Comparison of ENCODE assay signal across 8 cellular contexts in genomic region chr10:102113956-102114857, GRCh38. TPM values are rescaled to one million over a fixed set of nuclear protein-coding genes. Genes with fewer than 3 reads are reported as not detected.
A peak's percentile ranks its signal among the peaks of the same experiment; 100 is the strongest.
DNase-seq lines count a peak whose midpoint lies in the region; ATAC-seq, FAIRE-seq and TF ChIP-seq lines count a peak whose summit lies in the region.

No MANE protein-coding gene starts in this region.

- H3K4me1 ChIP-seq in Loucy (ENCODE audit: insufficient read depth, low read length, poor library complexity, severe bottlenecking) (peaks cover 56% of the 10 kb centered on the region), keratinocyte (ENCODE audit: control insufficient read depth, extremely low read depth, insufficient read depth, low read length) (peaks cover 60% of the 10 kb centered on the region)

- TF ChIP-seq CTCF in CD14-positive monocyte (IDR thresholded peaks at IDR 0.05) (no peak), Loucy (conservative IDR thresholded peaks at IDR 0.05; ENCODE audit: low read length) (no peak), keratinocyte (optimal IDR thresholded peaks at IDR 0.05 in 1 of 3, IDR thresholded peaks at IDR 0.05 in 1 of 3, conservative IDR thresholded peaks at IDR 0.05 in 1 of 3; ENCODE audit: extremely low read depth in 1 of 3, insufficient read depth in 2 of 3, low read length in 3 of 3) (no peak)

- H3K27me3 ChIP-seq in Loucy (ENCODE audit: insufficient read depth, low read length, poor library complexity, severe bottlenecking) (no peaks in the 10 kb centered on the region), keratinocyte (ENCODE audit: control insufficient read depth, extremely low read depth, insufficient read depth, low read length) (no peaks in the 10 kb centered on the region)

- peaks cover 26 to 29% of the 10 kb centered on the region in 2 donors for H3K36me3 Mint-ChIP-seq in CD14-positive monocyte
- peaks cover 28% of the 10 kb centered on the region for H3K36me3 Mint-ChIP-seq in stimulated activated memory B cell treated with anti-CD40 and anti-IgM and Interleukin-4, amounts not matched to agents 10 μg/mL and 1 μg/mL and 100 μg/mL, for 72 hours

- peaks cover 24% of the 10 kb centered on the region; the same call in 1 of the 2 replicates for H3K36me3 ChIP-seq in Loucy (ENCODE audit: insufficient read depth, low read length)
- H3K36me3 ChIP-seq in keratinocyte (ENCODE audit: control insufficient read depth in 2 of 2, extremely low read depth in 1 of 2, insufficient read depth in 2 of 2, low read length in 2 of 2), result peaks cover 20 to 27% of the 10 kb centered on the region in 2 experiments

- peaks cover 70% of the 10 kb centered on the region for H4K20me1 ChIP-seq in Loucy (ENCODE audit: insufficient read depth, low read length, poor library complexity, severe bottlenecking)
- H4K20me1 ChIP-seq in keratinocyte (ENCODE audit: control insufficient read depth, extremely low read depth, insufficient read depth, low read length), result peaks cover 3% of the 10 kb centered on the region

- H3K4me3 Mint-ChIP-seq in CD14-positive monocyte, result peak overlapping the region; percentile 86 to 98
- peak overlapping the region; percentile 81 for H3K4me3 Mint-ChIP-seq in stimulated activated memory B cell treated with anti-CD40 and anti-IgM and Interleukin-4, amounts not matched to agents 10 μg/mL and 1 μg/mL and 100 μg/mL, for 72 hours

- intact Hi-C loops in CD14-positive monocyte (cut with micrococcal nuclease), result no loop called here

- H3K4me1 Mint-ChIP-seq in CD14-positive monocyte, result peaks cover 58% of the 10 kb centered on the region
- H3K4me1 Mint-ChIP-seq in stimulated activated memory B cell treated with anti-CD40 and anti-IgM and Interleukin-4, amounts not matched to agents 10 μg/mL and 1 μg/mL and 100 μg/mL, for 72 hours, result peaks cover 59% of the 10 kb centered on the region

- no peaks in the 10 kb centered on the region for H3K27me3 Mint-ChIP-seq in CD14-positive monocyte (ENCODE audit: low read depth in 3 of 3)
- no peaks in the 10 kb centered on the region for H3K27me3 Mint-ChIP-seq in stimulated activated memory B cell treated with anti-CD40 and anti-IgM and Interleukin-4, amounts not matched to agents 10 μg/mL and 1 μg/mL and 100 μg/mL, for 72 hours

- peaks cover 6% of the 10 kb centered on the region for H3K9me1 ChIP-seq in keratinocyte (ENCODE audit: control insufficient read depth, extremely low read depth, insufficient read depth, low read length)

- H3K9me3 ChIP-seq in Loucy (ENCODE audit: insufficient read depth, low read depth, low read length) (no peaks in the 10 kb centered on the region), keratinocyte (ENCODE audit: control insufficient read depth, low read depth, low read length) (no peaks in the 10 kb centered on the region)

- peak overlapping the region; percentile 94 for H3K9ac ChIP-seq in Loucy (ENCODE audit: low read depth, low read length, poor library complexity, severe bottlenecking)
- H3K9ac ChIP-seq in keratinocyte (ENCODE audit: control insufficient read depth, extremely low read depth, insufficient read depth, low read length), result peak overlapping the region; percentile 93

- dilution Hi-C loops in keratinocyte (cut with MboI; ENCODE audit: extremely low pct_ligation_motif_present, low sequenced_read_pairs), result no loop called here

- FAIRE-seq in keratinocyte (lab: Jason Lieb, UNC), result no peak

- H2AFZ ChIP-seq in Loucy (ENCODE audit: low read length) (no peak overlapping the region), keratinocyte (ENCODE audit: control insufficient read depth, low read length) (no peak overlapping the region)

- H3K9me2 ChIP-seq in Loucy (replicated peaks; ENCODE audit: low read depth, low read length), result no peaks in the 10 kb centered on the region

- peak overlapping the region in 4 of 7 donors; percentile 80 to 92 (median 85) for H3K27ac Mint-ChIP-seq in CD14-positive monocyte
- H3K27ac Mint-ChIP-seq in stimulated activated memory B cell treated with anti-CD40 and anti-IgM and Interleukin-4, amounts not matched to agents 10 μg/mL and 1 μg/mL and 100 μg/mL, for 72 hours, result peak overlapping the region; percentile 81

- H3K4me3 ChIP-seq in Loucy (ENCODE audit: low read length, poor library complexity, severe bottlenecking) (peak overlapping the region; percentile 76), keratinocyte (ENCODE audit: control insufficient read depth in 2 of 3, extremely low read depth in 1 of 3, insufficient read depth in 2 of 3, low read depth in 1 of 3, low read length in 3 of 3) (peak overlapping the region; percentile 77 to 85 (median 82))

- peak overlapping the region; percentile 95 for H3K27ac ChIP-seq in keratinocyte (ENCODE audit: control insufficient read depth, insufficient read depth, low read length)

- DNase-seq in CD14-positive monocyte (ENCODE audit: low spot score), result no peak
- peak; percentile 55 for DNase-seq in astrocyte of the hippocampus (ENCODE audit: low read depth, low spot score)
- no peak for DNase-seq in keratinocyte (ENCODE audit: low read depth, low spot score)
- DNase-seq in NCI-H2029 (lab: John Stamatoyannopoulos, UW), result no peak

- peak overlapping the region; percentile 87 for H3K4me2 ChIP-seq in Loucy (ENCODE audit: low read depth, low read length, poor library complexity, severe bottlenecking)
- H3K4me2 ChIP-seq in keratinocyte (ENCODE audit: control insufficient read depth, extremely low read depth, insufficient read depth, low read depth, low read length), result peak overlapping the region; percentile 98

- peaks cover 6% of the 10 kb centered on the region; the same call in 1 of the 2 replicates for H3F3A ChIP-seq in Loucy (ENCODE audit: low read depth)

- H3K79me2 ChIP-seq in Loucy (ENCODE audit: insufficient read depth, low read length) (peaks cover 85% of the 10 kb centered on the region), keratinocyte (ENCODE audit: control insufficient read depth, insufficient read depth, low read length) (peaks cover 89% of the 10 kb centered on the region)

- peaks cover 0 to 2% (median 0%) of the 10 kb centered on the region in 7 donors for H3K9me3 Mint-ChIP-seq in CD14-positive monocyte
- H3K9me3 Mint-ChIP-seq in stimulated activated memory B cell treated with anti-CD40 and anti-IgM and Interleukin-4, amounts not matched to agents 10 μg/mL and 1 μg/mL and 100 μg/mL, for 72 hours, result no peaks in the 10 kb centered on the region

- ATAC-seq in GM19438 (IDR thresholded peaks at IDR 0.05; ENCODE audit: low read depth, unreplicated experiment) (peak; percentile 27), HG02763 (IDR thresholded peaks at IDR 0.05; ENCODE audit: unreplicated experiment) (no peak)
- peak; percentile 39 for ATAC-seq in stimulated activated memory B cell treated with anti-CD40 and anti-IgM and Interleukin-4, amounts not matched to agents 10 μg/mL and 1 μg/mL and 100 μg/mL, for 72 hours

RNA-seq across cellular contexts. Expression of gene LDB1, which starts 6.0 kb away (rescaled TPM):
- polyA plus RNA-seq in CD14-positive monocyte (10 to 100 TPM in 1 of 2 donors, 1 to 10 TPM in 1; 8.7 to 21.9 TPM), keratinocyte (71.7 to 166 TPM (median 97.3 TPM) in 3 replicates)
- polyA plus RNA-seq in keratinocyte (2011; ENCODE audit: low read depth), result 23.5 TPM
- polyA plus RNA-seq in keratinocyte (2011; cell fraction: cytosol; rRNA removed), result 57.6 and 69.3 TPM in 2 replicates
- 344 and 409 TPM in 2 replicates for polyA plus RNA-seq in keratinocyte (2011; cell fraction: nucleus; rRNA removed)
- 59.9 and 64.4 TPM in 2 replicates for polyA plus RNA-seq in keratinocyte (2012; ENCODE audit: low replicate concordance)
- 179 to 205 TPM (median 190 TPM) in 3 replicates for polyA minus RNA-seq in keratinocyte
- 107 TPM for polyA minus RNA-seq in keratinocyte (2011; cell fraction: cytosol; rRNA and poly(A)+ RNA removed)
- polyA minus RNA-seq in keratinocyte (2011; cell fraction: nucleus; rRNA and poly(A)+ RNA removed), result 104 and 137 TPM in 2 replicates

RNA-seq across cellular contexts. Expression of gene PPRC1, which starts 18.6 kb away (rescaled TPM):
- polyA plus RNA-seq in CD14-positive monocyte (1 to 10 TPM; 1.1 to 2.5 TPM), keratinocyte (12.9 to 31.0 TPM (median 17.9 TPM) in 3 replicates)
- polyA plus RNA-seq in keratinocyte (2011; ENCODE audit: low read depth), result 16.0 TPM
- 14.2 and 17.1 TPM in 2 replicates for polyA plus RNA-seq in keratinocyte (2011; cell fraction: cytosol; rRNA removed)
- 70.5 and 71.2 TPM in 2 replicates for polyA plus RNA-seq in keratinocyte (2011; cell fraction: nucleus; rRNA removed)
- polyA plus RNA-seq in keratinocyte (2012; ENCODE audit: low replicate concordance), result 33.2 and 39.2 TPM in 2 replicates
- polyA minus RNA-seq in keratinocyte, result 28.1 to 117 TPM (median 35.9 TPM) in 3 replicates
- polyA minus RNA-seq in keratinocyte (2011; cell fraction: cytosol; rRNA and poly(A)+ RNA removed), result 27.6 TPM
- 32.9 and 36.4 TPM in 2 replicates for polyA minus RNA-seq in keratinocyte (2011; cell fraction: nucleus; rRNA and poly(A)+ RNA removed)

RNA-seq across cellular contexts. Expression of gene NOLC1, which starts 38.0 kb away (rescaled TPM):
- polyA plus RNA-seq in CD14-positive monocyte (10 to 100 TPM in 1 of 2 donors, 1 to 10 TPM in 1; 10.0 to 19.3 TPM), keratinocyte (76.2 to 195 TPM (median 126 TPM) in 3 replicates)
- 45.3 TPM for polyA plus RNA-seq in keratinocyte (2011; ENCODE audit: low read depth)
- 119 and 132 TPM in 2 replicates for polyA plus RNA-seq in keratinocyte (2011; cell fraction: cytosol; rRNA removed)
- polyA plus RNA-seq in keratinocyte (2011; cell fraction: nucleus; rRNA removed), result 133 and 187 TPM in 2 replicates
- 48.3 and 103 TPM in 2 replicates for polyA plus RNA-seq in keratinocyte (2012; ENCODE audit: low replicate concordance)
- polyA minus RNA-seq in keratinocyte, result 36.8 to 101 TPM (median 48.8 TPM) in 3 replicates
- polyA minus RNA-seq in keratinocyte (2011; cell fraction: cytosol; rRNA and poly(A)+ RNA removed), result 58.7 TPM
- 36.8 and 63.9 TPM in 2 replicates for polyA minus RNA-seq in keratinocyte (2011; cell fraction: nucleus; rRNA and poly(A)+ RNA removed)

RNA-seq across cellular contexts. Expression of gene HPS6, which starts 49.1 kb away (rescaled TPM):
- polyA plus RNA-seq in CD14-positive monocyte, result 10 to 100 TPM; 23.6 to 27.3 TPM
- polyA plus RNA-seq in keratinocyte, result 8.6 to 15.7 TPM (median 13.3 TPM) in 3 replicates
- polyA plus RNA-seq in keratinocyte (2011; ENCODE audit: low read depth), result 3.0 TPM
- 6.1 and 12.0 TPM in 2 replicates for polyA plus RNA-seq in keratinocyte (2011; cell fraction: cytosol; rRNA removed)
- 13.3 and 19.3 TPM in 2 replicates for polyA plus RNA-seq in keratinocyte (2011; cell fraction: nucleus; rRNA removed)
- 10.1 and 21.5 TPM in 2 replicates for polyA plus RNA-seq in keratinocyte (2012; ENCODE audit: low replicate concordance)
- 15.5 to 21.3 TPM (median 21.3 TPM) in 3 replicates for polyA minus RNA-seq in keratinocyte
- polyA minus RNA-seq in keratinocyte (2011; cell fraction: cytosol; rRNA and poly(A)+ RNA removed), result 29.0 TPM
- 19.7 and 21.6 TPM in 2 replicates for polyA minus RNA-seq in keratinocyte (2011; cell fraction: nucleus; rRNA and poly(A)+ RNA removed)

RNA-seq across cellular contexts. Expression of gene ARMH3, which starts 58.2 kb away (rescaled TPM):
- 10 to 100 TPM; 20.4 to 22.1 TPM for polyA plus RNA-seq in CD14-positive monocyte
- polyA plus RNA-seq in keratinocyte, result 23.2 to 25.3 TPM (median 25.2 TPM) in 3 replicates
- polyA plus RNA-seq in keratinocyte (2011; ENCODE audit: low read depth), result 4.9 TPM
- 17.5 and 23.4 TPM in 2 replicates for polyA plus RNA-seq in keratinocyte (2011; cell fraction: cytosol; rRNA removed)
- polyA plus RNA-seq in keratinocyte (2011; cell fraction: nucleus; rRNA removed), result 27.4 and 30.2 TPM in 2 replicates
- polyA plus RNA-seq in keratinocyte (2012; ENCODE audit: low replicate concordance), result 10.2 and 21.6 TPM in 2 replicates
- polyA minus RNA-seq in keratinocyte, result 18.3 to 33.2 TPM (median 22.1 TPM) in 3 replicates
- 10.9 TPM for polyA minus RNA-seq in keratinocyte (2011; cell fraction: cytosol; rRNA and poly(A)+ RNA removed)
- 19.7 and 37.6 TPM in 2 replicates for polyA minus RNA-seq in keratinocyte (2011; cell fraction: nucleus; rRNA and poly(A)+ RNA removed)
